ENCODE assay signal across 1 cellular context in the genomic region with DNA sequence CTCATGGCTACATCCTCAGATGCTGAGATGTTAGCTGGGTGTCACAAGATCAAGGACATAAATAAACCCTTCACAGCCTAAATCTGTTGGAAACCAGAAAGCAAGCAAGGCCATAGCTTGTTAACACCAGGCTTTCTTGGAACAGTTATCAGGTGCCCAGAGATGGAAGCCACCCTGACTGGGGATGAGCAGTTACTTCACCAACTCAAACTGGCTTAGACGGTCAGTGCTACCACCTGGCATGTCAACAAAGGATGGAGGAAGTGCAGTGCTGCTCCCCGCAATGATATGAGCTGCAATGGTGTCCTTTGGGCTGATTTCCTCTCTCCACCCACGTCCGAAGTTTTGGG.
TF ChIP-seq lines count a peak whose summit lies in the region.

No MANE protein-coding gene starts in this region.

TF ChIP-seq in K562, 482 proteins besides CTCF, POLR2A, EP300 and RAD21 (continues in another document):
- TF ChIP-seq JUN (IDR thresholded peaks at IDR 0.05; ENCODE audit: borderline replicate concordance, low read depth, low read length) (no peak), JUN (CRISPR knock-in tag; IDR thresholded peaks at IDR 0.05; ENCODE audit: borderline replicate concordance) (no peak), GABPB2 (CRISPR knock-in tag; conservative IDR thresholded peaks at IDR 0.05) (no peak), PHF20 (IDR thresholded peaks at IDR 0.05; ENCODE audit: partially characterized antibody) (no peak), HDAC2 (IDR thresholded peaks at IDR 0.05) (peak; percentile 15; the same call in 1 of the 2 replicates), PRDM10 (IDR thresholded peaks at IDR 0.05; ENCODE audit: partially characterized antibody) (no peak), ZNF830 (CRISPR knock-in tag; IDR thresholded peaks at IDR 0.05) (no peak), PTBP1 (IDR thresholded peaks at IDR 0.05; ENCODE audit: low read depth, low read length) (no peak), PML (IDR thresholded peaks at IDR 0.05; ENCODE audit: low read length) (0 out of 2 replicates have a peak, but pooled peaks have one; percentile 15), CREB5 (CRISPR knock-in tag; IDR thresholded peaks at IDR 0.05) (no peak), TAF15 (IDR thresholded peaks at IDR 0.05; ENCODE audit: low read depth, low read length) (no peak), ZNF717 (CRISPR knock-in tag; IDR thresholded peaks at IDR 0.05) (no peak), XRCC3 (IDR thresholded peaks at IDR 0.05) (no peak), HNRNPK (IDR thresholded peaks at IDR 0.05; ENCODE audit: low read depth, low read length, poor library complexity, severe bottlenecking) (no peak), POU5F1 (IDR thresholded peaks at IDR 0.05; ENCODE audit: borderline replicate concordance, low read depth, low read length, partially characterized antibody) (no peak), POLR3A (IDR thresholded peaks at IDR 0.05; ENCODE audit: borderline replicate concordance, extremely low read depth, insufficient read depth, insufficient read length) (no peak), SMAD3 (CRISPR knock-in tag; conservative IDR thresholded peaks at IDR 0.05) (no peak), SETDB1 (IDR thresholded peaks at IDR 0.05; ENCODE audit: low read length) (no peak), ZNF263 (CRISPR knock-in tag; IDR thresholded peaks at IDR 0.05; ENCODE audit: borderline replicate concordance) (no peak; the same call in 1 of the 2 replicates), CTBP1 (IDR thresholded peaks at IDR 0.05; ENCODE audit: borderline replicate concordance) (peak; percentile 9; the same call in 1 of the 2 replicates), ZNF583 (CRISPR knock-in tag; IDR thresholded peaks at IDR 0.05) (no peak), U2AF2 (optimal IDR thresholded peaks at IDR 0.05; ENCODE audit: low read depth, low read length) (no peak), ZEB2 (IDR thresholded peaks at IDR 0.05) (no peak; the same call in 1 of the 2 replicates), TAL1 (IDR thresholded peaks at IDR 0.05) (no peak), ZC3H11A (IDR thresholded peaks at IDR 0.05; ENCODE audit: low read depth, low read length) (no peak), FUS (optimal IDR thresholded peaks at IDR 0.05; ENCODE audit: low read depth, low read length) (no peak), MYC (IDR thresholded peaks at IDR 0.05; ENCODE audit: low read depth, low read length) (peak; percentile 6; the same call in 1 of the 2 replicates), MYC (CRISPR knock-in tag; IDR thresholded peaks at IDR 0.05; ENCODE audit: borderline replicate concordance, low read depth) (0 out of 2 replicates have a peak, but pooled peaks have one; percentile 60), GTF2B (IDR thresholded peaks at IDR 0.05; ENCODE audit: extremely low read depth, insufficient read length) (no peak), RCOR1 (IDR thresholded peaks at IDR 0.05; ENCODE audit: borderline replicate concordance in 1 of 2, low read depth in 2 of 2, low read length in 2 of 2) (peak in 1 of 2 experiments; percentile 1; a peak in 1 of 4 replicates), BRCA1 (IDR thresholded peaks at IDR 0.05) (no peak), BRCA1 (CRISPR knock-in tag; IDR thresholded peaks at IDR 0.05) (no peak), DNMT1 (IDR thresholded peaks at IDR 0.05) (no peak), TEAD4 (IDR thresholded peaks at IDR 0.05; ENCODE audit: low read length) (no peak), TEAD4 (CRISPR knock-in tag; IDR thresholded peaks at IDR 0.05; ENCODE audit: borderline replicate concordance) (no peak), STAT5A (IDR thresholded peaks at IDR 0.05; ENCODE audit: borderline replicate concordance, low read length) (no peak), DMBX1 (CRISPR knock-in tag; IDR thresholded peaks at IDR 0.05; ENCODE audit: borderline replicate concordance) (no peak)
- TF ChIP-seq, protein P1, sequence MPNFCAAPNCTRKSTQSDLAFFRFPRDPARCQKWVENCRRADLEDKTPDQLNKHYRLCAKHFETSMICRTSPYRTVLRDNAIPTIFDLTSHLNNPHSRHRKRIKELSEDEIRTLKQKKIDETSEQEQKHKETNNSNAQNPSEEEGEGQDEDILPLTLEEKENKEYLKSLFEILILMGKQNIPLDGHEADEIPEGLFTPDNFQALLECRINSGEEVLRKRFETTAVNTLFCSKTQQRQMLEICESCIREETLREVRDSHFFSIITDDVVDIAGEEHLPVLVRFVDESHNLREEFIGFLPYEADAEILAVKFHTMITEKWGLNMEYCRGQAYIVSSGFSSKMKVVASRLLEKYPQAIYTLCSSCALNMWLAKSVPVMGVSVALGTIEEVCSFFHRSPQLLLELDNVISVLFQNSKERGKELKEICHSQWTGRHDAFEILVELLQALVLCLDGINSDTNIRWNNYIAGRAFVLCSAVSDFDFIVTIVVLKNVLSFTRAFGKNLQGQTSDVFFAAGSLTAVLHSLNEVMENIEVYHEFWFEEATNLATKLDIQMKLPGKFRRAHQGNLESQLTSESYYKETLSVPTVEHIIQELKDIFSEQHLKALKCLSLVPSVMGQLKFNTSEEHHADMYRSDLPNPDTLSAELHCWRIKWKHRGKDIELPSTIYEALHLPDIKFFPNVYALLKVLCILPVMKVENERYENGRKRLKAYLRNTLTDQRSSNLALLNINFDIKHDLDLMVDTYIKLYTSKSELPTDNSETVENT (CRISPR knock-in tag; IDR thresholded peaks at IDR 0.05) = 0 out of 2 replicates have a peak, but pooled peaks have one; percentile 6
- TF ChIP-seq, protein P2, sequence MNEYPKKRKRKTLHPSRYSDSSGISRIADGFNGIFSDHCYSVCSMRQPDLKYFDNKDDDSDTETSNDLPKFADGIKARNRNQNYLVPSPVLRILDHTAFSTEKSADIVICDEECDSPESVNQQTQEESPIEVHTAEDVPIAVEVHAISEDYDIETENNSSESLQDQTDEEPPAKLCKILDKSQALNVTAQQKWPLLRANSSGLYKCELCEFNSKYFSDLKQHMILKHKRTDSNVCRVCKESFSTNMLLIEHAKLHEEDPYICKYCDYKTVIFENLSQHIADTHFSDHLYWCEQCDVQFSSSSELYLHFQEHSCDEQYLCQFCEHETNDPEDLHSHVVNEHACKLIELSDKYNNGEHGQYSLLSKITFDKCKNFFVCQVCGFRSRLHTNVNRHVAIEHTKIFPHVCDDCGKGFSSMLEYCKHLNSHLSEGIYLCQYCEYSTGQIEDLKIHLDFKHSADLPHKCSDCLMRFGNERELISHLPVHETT (CRISPR knock-in tag; conservative IDR thresholded peaks at IDR 0.05 in 1 of 2, IDR thresholded peaks at IDR 0.05 in 1 of 2) = no peak
- TF ChIP-seq, protein P3, sequence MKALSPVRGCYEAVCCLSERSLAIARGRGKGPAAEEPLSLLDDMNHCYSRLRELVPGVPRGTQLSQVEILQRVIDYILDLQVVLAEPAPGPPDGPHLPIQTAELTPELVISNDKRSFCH (CRISPR knock-in tag; IDR thresholded peaks at IDR 0.05) = no peak
- TF ChIP-seq, protein P3 (tag; IDR thresholded peaks at IDR 0.05) = no peak
- TF ChIP-seq, protein P4, sequence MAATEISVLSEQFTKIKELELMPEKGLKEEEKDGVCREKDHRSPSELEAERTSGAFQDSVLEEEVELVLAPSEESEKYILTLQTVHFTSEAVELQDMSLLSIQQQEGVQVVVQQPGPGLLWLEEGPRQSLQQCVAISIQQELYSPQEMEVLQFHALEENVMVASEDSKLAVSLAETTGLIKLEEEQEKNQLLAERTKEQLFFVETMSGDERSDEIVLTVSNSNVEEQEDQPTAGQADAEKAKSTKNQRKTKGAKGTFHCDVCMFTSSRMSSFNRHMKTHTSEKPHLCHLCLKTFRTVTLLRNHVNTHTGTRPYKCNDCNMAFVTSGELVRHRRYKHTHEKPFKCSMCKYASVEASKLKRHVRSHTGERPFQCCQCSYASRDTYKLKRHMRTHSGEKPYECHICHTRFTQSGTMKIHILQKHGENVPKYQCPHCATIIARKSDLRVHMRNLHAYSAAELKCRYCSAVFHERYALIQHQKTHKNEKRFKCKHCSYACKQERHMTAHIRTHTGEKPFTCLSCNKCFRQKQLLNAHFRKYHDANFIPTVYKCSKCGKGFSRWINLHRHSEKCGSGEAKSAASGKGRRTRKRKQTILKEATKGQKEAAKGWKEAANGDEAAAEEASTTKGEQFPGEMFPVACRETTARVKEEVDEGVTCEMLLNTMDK (IDR thresholded peaks at IDR 0.05; ENCODE audit: borderline replicate concordance, insufficient read depth, low read depth, low read length, poor library complexity, severe bottlenecking) = no peak
- TF ChIP-seq, protein P5, sequence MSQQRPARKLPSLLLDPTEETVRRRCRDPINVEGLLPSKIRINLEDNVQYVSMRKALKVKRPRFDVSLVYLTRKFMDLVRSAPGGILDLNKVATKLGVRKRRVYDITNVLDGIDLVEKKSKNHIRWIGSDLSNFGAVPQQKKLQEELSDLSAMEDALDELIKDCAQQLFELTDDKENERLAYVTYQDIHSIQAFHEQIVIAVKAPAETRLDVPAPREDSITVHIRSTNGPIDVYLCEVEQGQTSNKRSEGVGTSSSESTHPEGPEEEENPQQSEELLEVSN (IDR thresholded peaks at IDR 0.05; ENCODE audit: borderline replicate concordance in 1 of 2, extremely low read depth in 1 of 2, insufficient read depth in 1 of 2, insufficient read length in 1 of 2, low read depth in 1 of 2, low read length in 1 of 2, poor library complexity in 1 of 2, severe bottlenecking in 1 of 2) = no peak
- TF ChIP-seq, protein P6, sequence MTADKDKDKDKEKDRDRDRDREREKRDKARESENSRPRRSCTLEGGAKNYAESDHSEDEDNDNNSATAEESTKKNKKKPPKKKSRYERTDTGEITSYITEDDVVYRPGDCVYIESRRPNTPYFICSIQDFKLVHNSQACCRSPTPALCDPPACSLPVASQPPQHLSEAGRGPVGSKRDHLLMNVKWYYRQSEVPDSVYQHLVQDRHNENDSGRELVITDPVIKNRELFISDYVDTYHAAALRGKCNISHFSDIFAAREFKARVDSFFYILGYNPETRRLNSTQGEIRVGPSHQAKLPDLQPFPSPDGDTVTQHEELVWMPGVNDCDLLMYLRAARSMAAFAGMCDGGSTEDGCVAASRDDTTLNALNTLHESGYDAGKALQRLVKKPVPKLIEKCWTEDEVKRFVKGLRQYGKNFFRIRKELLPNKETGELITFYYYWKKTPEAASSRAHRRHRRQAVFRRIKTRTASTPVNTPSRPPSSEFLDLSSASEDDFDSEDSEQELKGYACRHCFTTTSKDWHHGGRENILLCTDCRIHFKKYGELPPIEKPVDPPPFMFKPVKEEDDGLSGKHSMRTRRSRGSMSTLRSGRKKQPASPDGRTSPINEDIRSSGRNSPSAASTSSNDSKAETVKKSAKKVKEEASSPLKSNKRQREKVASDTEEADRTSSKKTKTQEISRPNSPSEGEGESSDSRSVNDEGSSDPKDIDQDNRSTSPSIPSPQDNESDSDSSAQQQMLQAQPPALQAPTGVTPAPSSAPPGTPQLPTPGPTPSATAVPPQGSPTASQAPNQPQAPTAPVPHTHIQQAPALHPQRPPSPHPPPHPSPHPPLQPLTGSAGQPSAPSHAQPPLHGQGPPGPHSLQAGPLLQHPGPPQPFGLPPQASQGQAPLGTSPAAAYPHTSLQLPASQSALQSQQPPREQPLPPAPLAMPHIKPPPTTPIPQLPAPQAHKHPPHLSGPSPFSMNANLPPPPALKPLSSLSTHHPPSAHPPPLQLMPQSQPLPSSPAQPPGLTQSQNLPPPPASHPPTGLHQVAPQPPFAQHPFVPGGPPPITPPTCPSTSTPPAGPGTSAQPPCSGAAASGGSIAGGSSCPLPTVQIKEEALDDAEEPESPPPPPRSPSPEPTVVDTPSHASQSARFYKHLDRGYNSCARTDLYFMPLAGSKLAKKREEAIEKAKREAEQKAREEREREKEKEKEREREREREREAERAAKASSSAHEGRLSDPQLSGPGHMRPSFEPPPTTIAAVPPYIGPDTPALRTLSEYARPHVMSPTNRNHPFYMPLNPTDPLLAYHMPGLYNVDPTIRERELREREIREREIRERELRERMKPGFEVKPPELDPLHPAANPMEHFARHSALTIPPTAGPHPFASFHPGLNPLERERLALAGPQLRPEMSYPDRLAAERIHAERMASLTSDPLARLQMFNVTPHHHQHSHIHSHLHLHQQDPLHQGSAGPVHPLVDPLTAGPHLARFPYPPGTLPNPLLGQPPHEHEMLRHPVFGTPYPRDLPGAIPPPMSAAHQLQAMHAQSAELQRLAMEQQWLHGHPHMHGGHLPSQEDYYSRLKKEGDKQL (CRISPR knock-in tag; IDR thresholded peaks at IDR 0.05; ENCODE audit: borderline replicate concordance) = no peak
